ENCODE assay signal across 11 cellular contexts in the genomic region with DNA sequence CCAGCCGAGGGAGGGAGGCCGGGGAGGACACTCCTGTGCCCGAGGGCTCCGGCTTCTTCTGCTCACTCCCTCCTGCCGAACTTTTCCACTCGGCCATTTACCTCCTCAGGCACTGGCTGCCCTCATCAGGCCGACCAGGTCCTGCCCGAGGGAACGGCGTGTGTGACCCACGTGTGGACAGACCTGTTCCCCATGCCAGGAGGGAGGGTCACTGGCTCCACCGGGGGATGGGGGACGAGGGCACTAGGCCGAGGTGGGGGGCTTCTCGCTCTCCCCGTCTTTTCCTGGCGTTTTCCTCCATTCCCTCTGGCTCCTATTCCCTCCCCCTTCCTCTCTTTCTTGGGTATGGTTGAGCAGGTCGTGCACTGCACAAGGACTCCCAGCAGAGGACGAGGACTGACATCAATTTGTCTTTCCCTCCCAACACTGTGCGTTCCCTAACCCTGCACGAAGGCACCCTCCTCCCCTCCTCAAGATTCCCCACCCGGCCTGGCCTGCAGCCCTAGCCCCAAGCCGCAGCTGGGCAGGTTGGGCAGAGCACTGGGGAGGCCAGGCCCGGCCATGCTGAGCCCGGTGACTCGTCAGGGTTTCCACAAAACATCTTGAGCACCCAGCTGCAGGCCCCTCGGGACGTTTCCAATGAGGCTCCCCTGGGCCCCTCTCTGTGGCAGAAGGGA. TPM values are rescaled to one million over a fixed set of nuclear protein-coding genes. Genes with fewer than 3 reads are reported as not detected.
DNase-seq lines count a peak whose midpoint lies in the region; ATAC-seq and TF ChIP-seq lines count a peak whose summit lies in the region.
"Had no signal": no experiment of that assay in that cellular context is flagged by ENCODE, and none has a peak within 500 bp of the region (broad histone marks: within the 10 kb centered on the region; RNA-seq: fewer than 3 reads in every experiment).

No MANE protein-coding gene starts in this region.

- H3K27me3 ChIP-seq in fibroblast of lung (ENCODE audit: control insufficient read depth, insufficient read depth, low read length), result peaks cover 19% of the 10 kb centered on the region
- H3K27me3 ChIP-seq in spleen (replicated peaks in 1 of 7), result peaks cover 0 to 40% (median 24%) of the 10 kb centered on the region in 7 donors
- H3K27me3 ChIP-seq: thyroid gland had no signal

- H3K27ac ChIP-seq in OCI-LY7 (ENCODE audit: low read depth, low read length, poor library complexity, severe bottlenecking), result no peak overlapping the region
- no peak overlapping the region for H3K27ac ChIP-seq in fibroblast of lung (ENCODE audit: insufficient read depth, low read length)
- H3K27ac ChIP-seq in spleen, result peak overlapping the region; percentile 53 to 94 (median 86)
- H3K27ac ChIP-seq: thyroid gland, VCaP had no signal

- H3K4me2 ChIP-seq in OCI-LY7 (ENCODE audit: low read length), result peak overlapping the region; percentile 55; the same call in 1 of the 2 replicates
- peak overlapping the region; percentile 71 for H3K4me2 ChIP-seq in fibroblast of lung (ENCODE audit: extremely low read depth, insufficient read depth, low read length)

- H3K79me2 ChIP-seq in OCI-LY7 (ENCODE audit: insufficient read depth, low read depth, low read length) (no peaks in the 10 kb centered on the region), fibroblast of lung (ENCODE audit: control insufficient read depth, insufficient read depth, low read length) (no peaks in the 10 kb centered on the region)

- no peaks in the 10 kb centered on the region for H3K9me3 ChIP-seq in OCI-LY7 (ENCODE audit: low read length)
- H3K9me3 ChIP-seq in fibroblast of lung (ENCODE audit: control insufficient read depth, insufficient read depth, low read depth, low read length), result no peaks in the 10 kb centered on the region
- H3K9me3 ChIP-seq in spleen, result no peaks in the 10 kb centered on the region
- H3K9me3 ChIP-seq: thyroid gland had no signal

- H3K36me3 ChIP-seq in OCI-LY7 (ENCODE audit: insufficient read depth, low read length), result peaks cover 33% of the 10 kb centered on the region
- H3K36me3 ChIP-seq in fibroblast of lung (ENCODE audit: control insufficient read depth, insufficient read depth, low read length), result peaks cover 11% of the 10 kb centered on the region
- H3K36me3 ChIP-seq in spleen, result peaks cover 0 to 34% (median 25%) of the 10 kb centered on the region in 6 donors

- peaks cover 16% of the 10 kb centered on the region for H3K4me1 Mint-ChIP-seq in T-helper 1 cell treated with Interleukin-12 subunit alpha and Interleukin-12 subunit beta and Interleukin-4 antibody, amounts not matched to agents 30 μg/mL and 1 μg/mL, for 36 hours (ENCODE audit: low read depth)

- H3K4me1 ChIP-seq in OCI-LY7 (ENCODE audit: insufficient read depth, low read length, poor library complexity, severe bottlenecking) (peaks cover 43% of the 10 kb centered on the region), fibroblast of lung (ENCODE audit: control insufficient read depth, extremely low read depth, insufficient read depth, low read length) (peaks cover 2% of the 10 kb centered on the region), spleen (peaks cover 7 to 82% (median 55%) of the 10 kb centered on the region in 6 donors)

- CTCF ChIA-PET in OCI-LY7 (lab: Charles Lee; ENCODE audit: unreplicated experiment), result no interaction called here

- BruUV-seq in OCI-LY7 (replicated peaks; lab: Mats Ljungman, UMichigan), result no TSS peak

- H3K9me2 ChIP-seq in OCI-LY7 (ENCODE audit: insufficient read depth, low read length), result no peaks in the 10 kb centered on the region

- TF ChIP-seq POLR2A in spleen (IDR thresholded peaks at IDR 0.05), result no peak

- H4K20me1 ChIP-seq in OCI-LY7 (ENCODE audit: insufficient read depth, low read length), result no peaks in the 10 kb centered on the region
- no peaks in the 10 kb centered on the region for H4K20me1 ChIP-seq in fibroblast of lung (ENCODE audit: control insufficient read depth, extremely low read depth, insufficient read depth, low read length)

- ATAC-seq in sciatic nerve (no peak), HG03565 (IDR thresholded peaks at IDR 0.05; ENCODE audit: unreplicated experiment) (no peak)

- H2AFZ ChIP-seq in OCI-LY7 (ENCODE audit: low read length) (no peak overlapping the region), fibroblast of lung (ENCODE audit: low read length) (peak overlapping the region; percentile 29)

- peaks cover 12% of the 10 kb centered on the region for H3K36me3 Mint-ChIP-seq in T-helper 1 cell treated with Interleukin-12 subunit alpha and Interleukin-12 subunit beta and Interleukin-4 antibody, amounts not matched to agents 30 μg/mL and 1 μg/mL, for 36 hours (ENCODE audit: low read depth)

- intact Hi-C loops in OCI-LY7 (cut with micrococcal nuclease; ENCODE audit: unreplicated experiment) (loop anchor here (1.0 to 5.0 kb wide), 5 partner anchors 16 to 193 kb away; a partner anchor contains a TSS), spleen (cut with DNase I; ENCODE audit: low total_unique reads) (no loop called here), sciatic nerve (cut with DNase I) (no loop called here)

- H3K4me3 ChIP-seq in OCI-LY7 (ENCODE audit: low read depth, low read length, poor library complexity, severe bottlenecking) (no peak overlapping the region), fibroblast of lung (replicated peaks in 1 of 4; ENCODE audit: control extremely low read depth in 1 of 4, insufficient read depth in 1 of 4, low read depth in 3 of 4, low read length in 4 of 4) (peak overlapping the region in 3 of 4 experiments; percentile 26 to 47 (median 42)), spleen (peak overlapping the region; percentile 52 to 76 (median 63))

- H3K27ac Mint-ChIP-seq in T-helper 1 cell treated with Interleukin-12 subunit alpha and Interleukin-12 subunit beta and Interleukin-4 antibody, amounts not matched to agents 30 μg/mL and 1 μg/mL, for 36 hours, result peak overlapping the region; percentile 73

- H3K4me3 Mint-ChIP-seq in T-helper 1 cell treated with Interleukin-12 subunit alpha and Interleukin-12 subunit beta and Interleukin-4 antibody, amounts not matched to agents 30 μg/mL and 1 μg/mL, for 36 hours, result peak overlapping the region; percentile 65

- 28 to 41% (median 34%) methylated on average over 25 to 28 of the region's 28 CpGs for WGBS in spleen, 5 donors

- peaks cover 21% of the 10 kb centered on the region for H3K27me3 Mint-ChIP-seq in T-helper 1 cell treated with Interleukin-12 subunit alpha and Interleukin-12 subunit beta and Interleukin-4 antibody, amounts not matched to agents 30 μg/mL and 1 μg/mL, for 36 hours (ENCODE audit: low read depth)

- H3K9ac ChIP-seq in fibroblast of lung (ENCODE audit: insufficient read depth, low read length), result peak overlapping the region; percentile 42

- no peak for TF ChIP-seq CTCF in OCI-LY7 (conservative IDR thresholded peaks at IDR 0.05; ENCODE audit: low read length)
- TF ChIP-seq CTCF in fibroblast of lung (conservative IDR thresholded peaks at IDR 0.05 in 1 of 2, IDR thresholded peaks at IDR 0.05 in 1 of 2; ENCODE audit: low read depth in 1 of 2, low read length in 2 of 2), result no peak
- TF ChIP-seq CTCF in spleen (IDR thresholded peaks at IDR 0.05 in 8 of 11, conservative IDR thresholded peaks at IDR 0.05 in 3 of 11), result no peak

- H3K9me3 Mint-ChIP-seq in T-helper 1 cell treated with Interleukin-12 subunit alpha and Interleukin-12 subunit beta and Interleukin-4 antibody, amounts not matched to agents 30 μg/mL and 1 μg/mL, for 36 hours, result no peaks in the 10 kb centered on the region

- POLR2A ChIA-PET in OCI-LY7 (lab: Charles Lee), result no interaction called here

- DNase-seq in T-helper 1 cell (no peak), OCI-LY7 (ENCODE audit: low spot score) (no peak), fibroblast of lung (ENCODE audit: low read depth in 2 of 2) (no peak), spleen (peak; percentile 82), sciatic nerve (ENCODE audit: low spot score) (no peak), NCI-H510A treated with DMSO at 0.1 percent for 48 hours (lab: John Stamatoyannopoulos, UW) (no peak)

RNA-seq across cellular contexts. Expression of a gene that starts 3.2 kb away (rescaled TPM):
- total RNA-seq in OCI-LY7 (2014; rRNA removed; shearing (Covaris generic)), result not detected in 2 replicates
- total RNA-seq in OCI-LY7 (2022) (0.50 and 0.86 TPM in 2 replicates), fibroblast of lung (not detected in 2 replicates), spleen (1 to 10 TPM in 1 of 7 donors, under 1 TPM in 1, not detected in 5; 0.82 to 1.2 TPM), sciatic nerve (not detected)
- polyA plus RNA-seq in fibroblast of lung (not detected in 2 replicates), spleen (under 1 TPM; 0.39 to 0.64 (median 0.47) TPM)
- polyA plus RNA-seq in fibroblast of lung (2012), result not detected in 2 replicates
- not detected in 2 replicates for polyA minus RNA-seq in fibroblast of lung (ENCODE audit: low replicate concordance)
- total RNA-seq: lung microvascular endothelial cell, thyroid gland had no signal

RNA-seq across cellular contexts. Expression of a gene that starts 15.7 kb away (rescaled TPM):
- 601 and 647 TPM in 2 replicates for total RNA-seq in OCI-LY7 (2014; rRNA removed; shearing (Covaris generic))
- total RNA-seq in OCI-LY7 (2022) (315 and 359 TPM in 2 replicates), fibroblast of lung (124 and 130 TPM in 2 replicates), spleen (100 to 1,000 TPM; 557 to 820 (median 628) TPM), sciatic nerve (87.4 TPM)
- polyA plus RNA-seq in fibroblast of lung (30.8 and 74.7 TPM in 2 replicates), spleen (100 to 1,000 TPM; 649 to 925 (median 917) TPM)
- polyA plus RNA-seq in fibroblast of lung (2012), result 86.1 and 179 TPM in 2 replicates
- polyA minus RNA-seq in fibroblast of lung (ENCODE audit: low replicate concordance), result 36.2 and 157 TPM in 2 replicates

RNA-seq across cellular contexts. Expression of a gene that starts 27.8 kb away (rescaled TPM):
- total RNA-seq in OCI-LY7 (2014; rRNA removed; shearing (Covaris generic)), result 65.6 and 74.4 TPM in 2 replicates
- total RNA-seq in OCI-LY7 (2022) (136 and 158 TPM in 2 replicates), fibroblast of lung (60.1 and 204 TPM in 2 replicates), spleen (10 to 100 TPM; 24.1 to 49.3 (median 35.1) TPM), sciatic nerve (64.4 TPM)
- polyA plus RNA-seq in fibroblast of lung (35.9 and 43.4 TPM in 2 replicates), spleen (10 to 100 TPM; 35.1 to 74.9 (median 57.3) TPM)
- polyA plus RNA-seq in fibroblast of lung (2012), result 102 and 131 TPM in 2 replicates
- polyA minus RNA-seq in fibroblast of lung (ENCODE audit: low replicate concordance), result 43.4 and 54.6 TPM in 2 replicates

RNA-seq across cellular contexts. Expression of a gene that starts 51.2 kb away (rescaled TPM):
- total RNA-seq in OCI-LY7 (2014; rRNA removed; shearing (Covaris generic)), result 2.4 and 3.1 TPM in 2 replicates
- total RNA-seq in OCI-LY7 (2022) (1.6 and 3.3 TPM in 2 replicates), fibroblast of lung (under 0.01 and 0.17 TPM in 2 replicates), spleen (1 to 10 TPM; 4.8 to 7.6 (median 6.0) TPM), sciatic nerve (0.53 TPM)
- polyA plus RNA-seq in fibroblast of lung (0.03 TPM in 1 of 2 replicates, not detected in the other), spleen (1 to 10 TPM; 5.6 to 7.8 (median 7.1) TPM)
- polyA plus RNA-seq in fibroblast of lung (2012), result 0.55 and 0.83 TPM in 2 replicates
- polyA minus RNA-seq in fibroblast of lung (ENCODE audit: low replicate concordance), result not detected in 2 replicates

Comparison
In these comparisons a context has a peak if more than half of its experiments do, and no peak if none do; other contexts are left out.
1. H3K27ac ChIP-seq: peak in spleen (8 of 8); none in OCI-LY7 (single experiment) and fibroblast of lung (single experiment).